8 cellular contexts compared by ENCODE assay signal in genomic region chr4:11428701-11429571, GRCh38. TPM values are rescaled to one million over a fixed set of nuclear protein-coding genes. Genes with fewer than 3 reads are reported as not detected.
DNase-seq lines count a peak whose midpoint lies in the region; ATAC-seq, FAIRE-seq and TF ChIP-seq lines count a peak whose summit lies in the region.

HS3ST1 (minus strand) TSS chr4:11428894; CDS start chr4:11400005, 28,889 bp downstream.

- peak within 1 kb of the TSS; percentile 12; the same call in 1 of the 2 replicates for H3K4me2 ChIP-seq in HepG2 (ENCODE audit: low read depth, low read length)

- no peak within 1 kb of the TSS for H3K27ac ChIP-seq in HepG2 (ENCODE audit: extremely low read length, insufficient read depth, low read length)

- TF ChIP-seq POLR2A in HepG2 (IDR thresholded peaks at IDR 0.05; ENCODE audit: insufficient read depth in 1 of 2, low read depth in 2 of 2, low read length in 2 of 2) = no peak

- ATAC-seq in GM21737 (IDR thresholded peaks at IDR 0.05; ENCODE audit: unreplicated experiment) (peak; percentile 75), HepG2 (peak; percentile 94)

- peak; percentile 81 for DNase-seq in GDM1 (lab: John Stamatoyannopoulos, UW)
- DNase-seq in Kasumi-1 (lab: John Stamatoyannopoulos, UW) = peak; percentile 96
- DNase-seq in T-helper 2 cell treated with Interferon-gamma antibody and Interleukin-4, amounts not matched to agents 5 μg/mL and 100 μg/mL, for 36 hours (ENCODE audit: low spot score) = peak; percentile 52
- DNase-seq in HepG2 (ENCODE audit: low spot score) = no peak
- peak; percentile 12 to 25 for DNase-seq in stimulated activated CD4-positive, alpha-beta T cell treated with anti-CD3 and anti-CD28 coated beads, Interleukin-15, amount 100 ng/mL, for 48 hours (ENCODE audit: low read depth in 2 of 2)
- DNase-seq in inferior parietal cortex (ENCODE audit: extremely low spot score) = no peak

- peaks cover 0 to 1% of the 10 kb centered on the region in 2 experiments; a peak in 1 of 5 replicates for H3K27me3 ChIP-seq in HepG2 (ENCODE audit: control insufficient read depth in 1 of 2, insufficient read depth in 2 of 2, low read length in 2 of 2)

- no peaks in the 10 kb centered on the region for H3K36me3 Mint-ChIP-seq in T-helper 2 cell treated with Interferon-gamma antibody and Interleukin-4, amounts not matched to agents 5 μg/mL and 100 μg/mL, for 36 hours (ENCODE audit: low read depth)
- H3K36me3 Mint-ChIP-seq in dendritic cell treated with granulocyte-macrophage colony-stimulating factor and Interleukin-4, amounts not matched to agents 40 ng/mL and 50 ng/mL, for 4 days (ENCODE audit: low read depth) = peaks cover 12% of the 10 kb centered on the region

- intact Hi-C loops in dendritic cell treated with granulocyte-macrophage colony-stimulating factor and Interleukin-4, amounts not matched to agents 40 ng/mL and 50 ng/mL, for 4 days (cut with micrococcal nuclease) = loop anchor here (10.0 kb wide), 1 partner anchor 874 kb away; no protein-coding TSS in a partner anchor
- intact Hi-C loops in HepG2 (cut with micrococcal nuclease; ENCODE audit: unreplicated experiment) = no loop called here

- H3K4me1 Mint-ChIP-seq in T-helper 2 cell treated with Interferon-gamma antibody and Interleukin-4, amounts not matched to agents 5 μg/mL and 100 μg/mL, for 36 hours (ENCODE audit: low read depth) = peaks cover 8% of the 10 kb centered on the region
- peaks cover 23% of the 10 kb centered on the region for H3K4me1 Mint-ChIP-seq in dendritic cell treated with granulocyte-macrophage colony-stimulating factor and Interleukin-4, amounts not matched to agents 40 ng/mL and 50 ng/mL, for 4 days (ENCODE audit: low read depth)

- in situ Hi-C loops in HepG2 (cut with HindIII; ENCODE audit: extremely low pct_ligation_motif_present, low pct_unique_long_range_greater_than_20kb) = no loop called here

- no peak within 1 kb of the TSS for H2AFZ ChIP-seq in HepG2 (ENCODE audit: low read length)

- TF ChIP-seq CTCF in HepG2 (CRISPR knock-in tag; IDR thresholded peaks at IDR 0.05) = peak; percentile 54

- WGBS in HepG2 (ENCODE audit: low lambda C conversion rate) = 53% methylated on average over 38 of the region's 75 CpGs

- TF ChIP-seq EP300 in HepG2 (IDR thresholded peaks at IDR 0.05; ENCODE audit: low read depth in 2 of 2, low read length in 2 of 2) (no peak), HepG2 (CRISPR knock-in tag; IDR thresholded peaks at IDR 0.05; ENCODE audit: borderline replicate concordance) (no peak)

- H3K9ac ChIP-seq in HepG2 (ENCODE audit: insufficient read depth, low read depth, low read length) = no peak within 1 kb of the TSS

- TF ChIP-seq RAD21 in HepG2 (CRISPR knock-in tag; IDR thresholded peaks at IDR 0.05) = 0 out of 2 replicates have a peak, but pooled peaks have one; percentile 27

- H3K4me3 ChIP-seq in HepG2 (replicated peaks in 1 of 3; ENCODE audit: insufficient read depth in 1 of 3, low read depth in 2 of 3, low read length in 3 of 3) = peak within 1 kb of the TSS in 1 of 3 experiments; percentile 16; a peak in 1 of 6 replicates

- BruUV-seq in HepG2 (replicated peaks; lab: Mats Ljungman, UMichigan) = no TSS peak

- H3K79me2 ChIP-seq in HepG2 (ENCODE audit: insufficient read depth, low read length) = no peaks in the 10 kb centered on the region

- no peaks in the 10 kb centered on the region for H3K9me3 ChIP-seq in HepG2 (ENCODE audit: low read length)

- CTCF ChIA-PET in HepG2 (lab: Yijun Ruan, JAX; ENCODE audit: low intra/inter-chr PET ratio, low total read pairs) = no interaction called here

- no peaks in the 10 kb centered on the region for H3K9me3 Mint-ChIP-seq in T-helper 2 cell treated with Interferon-gamma antibody and Interleukin-4, amounts not matched to agents 5 μg/mL and 100 μg/mL, for 36 hours
- H3K9me3 Mint-ChIP-seq in dendritic cell treated with granulocyte-macrophage colony-stimulating factor and Interleukin-4, amounts not matched to agents 40 ng/mL and 50 ng/mL, for 4 days = no peaks in the 10 kb centered on the region

- H3K4me3 Mint-ChIP-seq in T-helper 2 cell treated with Interferon-gamma antibody and Interleukin-4, amounts not matched to agents 5 μg/mL and 100 μg/mL, for 36 hours = peak within 1 kb of the TSS; percentile 67
- peak within 1 kb of the TSS; percentile 76 for H3K4me3 Mint-ChIP-seq in dendritic cell treated with granulocyte-macrophage colony-stimulating factor and Interleukin-4, amounts not matched to agents 40 ng/mL and 50 ng/mL, for 4 days

- H4K20me1 ChIP-seq in HepG2 (ENCODE audit: insufficient read depth, low read length) = no peaks in the 10 kb centered on the region

- no peaks in the 10 kb centered on the region for H3K4me1 ChIP-seq in HepG2 (ENCODE audit: insufficient read depth, low read length)

- no peak within 1 kb of the TSS for H3K27ac Mint-ChIP-seq in T-helper 2 cell treated with Interferon-gamma antibody and Interleukin-4, amounts not matched to agents 5 μg/mL and 100 μg/mL, for 36 hours
- H3K27ac Mint-ChIP-seq in dendritic cell treated with granulocyte-macrophage colony-stimulating factor and Interleukin-4, amounts not matched to agents 40 ng/mL and 50 ng/mL, for 4 days = peak within 1 kb of the TSS; percentile 85

- no peaks in the 10 kb centered on the region for H3K36me3 ChIP-seq in HepG2 (replicated peaks in 1 of 2; ENCODE audit: control insufficient read depth in 1 of 2, insufficient read depth in 2 of 2, low read length in 2 of 2)

- peaks cover 70% of the 10 kb centered on the region for H3K27me3 Mint-ChIP-seq in T-helper 2 cell treated with Interferon-gamma antibody and Interleukin-4, amounts not matched to agents 5 μg/mL and 100 μg/mL, for 36 hours (ENCODE audit: low read depth)
- H3K27me3 Mint-ChIP-seq in dendritic cell treated with granulocyte-macrophage colony-stimulating factor and Interleukin-4, amounts not matched to agents 40 ng/mL and 50 ng/mL, for 4 days = peaks cover 55% of the 10 kb centered on the region

- no peak for FAIRE-seq in HepG2 (lab: Jason Lieb, UNC)

- POLR2A ChIA-PET in HepG2 (lab: Yijun Ruan, JAX) = no interaction called here

TF ChIP-seq in HepG2, 621 proteins besides CTCF, POLR2A, EP300 and RAD21 (continues in another document):
- TF ChIP-seq ZNF777 (CRISPR knock-in tag; IDR thresholded peaks at IDR 0.05) = peak; percentile 46; the same call in 1 of the 2 replicates
- no peak for TF ChIP-seq KDM3A (CRISPR knock-in tag; IDR thresholded peaks at IDR 0.05; ENCODE audit: low read depth)
- TF ChIP-seq ATF7 (IDR thresholded peaks at IDR 0.05) = no peak
- no peak for TF ChIP-seq ATF7 (CRISPR knock-in tag; IDR thresholded peaks at IDR 0.05)
- no peak for TF ChIP-seq ZSCAN31 (CRISPR knock-in tag; IDR thresholded peaks at IDR 0.05; ENCODE audit: low read depth)
- no peak for TF ChIP-seq ZNF572 (CRISPR knock-in tag; IDR thresholded peaks at IDR 0.05)
- TF ChIP-seq ZNF354B (CRISPR knock-in tag; IDR thresholded peaks at IDR 0.05) = no peak
- no peak for TF ChIP-seq PRMT3 (CRISPR knock-in tag; IDR thresholded peaks at IDR 0.05; ENCODE audit: borderline replicate concordance, low read depth)
- TF ChIP-seq ZNF792 (CRISPR knock-in tag; IDR thresholded peaks at IDR 0.05) = no peak
- no peak for TF ChIP-seq BHLHE40 (IDR thresholded peaks at IDR 0.05; ENCODE audit: low read length)
- TF ChIP-seq PAWR (CRISPR knock-in tag; IDR thresholded peaks at IDR 0.05; ENCODE audit: borderline replicate concordance) = no peak
- TF ChIP-seq BCLAF1 (IDR thresholded peaks at IDR 0.05) = no peak
- no peak for TF ChIP-seq ZKSCAN5 (CRISPR knock-in tag; IDR thresholded peaks at IDR 0.05)

RNA-seq across cellular contexts. Expression of gene HS3ST1, which starts in this region (rescaled TPM):
- not detected in 2 replicates for total RNA-seq in HepG2 (2016; rRNA removed; fragmentation: Illumina TruSeq; extraction: Trizol)
- total RNA-seq in HepG2 (2016; cell fraction: cytosol; rRNA removed; fragmentation: Illumina TruSeq; extraction: Trizol; ENCODE audit: low read depth) = not detected in 2 replicates
- not detected in 2 replicates for total RNA-seq in HepG2 (2016; cell fraction: insoluble cytoplasmic fraction; rRNA removed; fragmentation: Illumina TruSeq; extraction: Trizol)
- total RNA-seq in HepG2 (2016; cell fraction: membrane; rRNA removed; fragmentation: Illumina TruSeq; extraction: Trizol) = not detected in 2 replicates
- total RNA-seq in HepG2 (2016; cell fraction: nucleus; rRNA removed; fragmentation: Illumina TruSeq; extraction: Trizol) = not detected in 2 replicates
- not detected in 2 replicates for polyA plus RNA-seq in HepG2 (2011; rRNA removed)
- not detected in 2 replicates for polyA plus RNA-seq in HepG2 (2011; cell fraction: cytosol; rRNA removed)
- not detected in 2 replicates for polyA plus RNA-seq in HepG2 (2011; cell fraction: nucleus; rRNA removed)
- not detected in 2 replicates for polyA plus RNA-seq in HepG2 (2012)
- not detected in 2 replicates for polyA plus RNA-seq in HepG2 (2016; cell fraction: cytosol; fragmentation: Illumina TruSeq; extraction: Trizol; ENCODE audit: low read depth)
- not detected in 2 replicates for polyA plus RNA-seq in HepG2 (2016; cell fraction: insoluble cytoplasmic fraction; fragmentation: Illumina TruSeq; extraction: Trizol; ENCODE audit: low read depth)
- not detected in 2 replicates for polyA plus RNA-seq in HepG2 (2016; cell fraction: membrane; fragmentation: Illumina TruSeq; extraction: Trizol; ENCODE audit: low read depth)
- not detected in 2 replicates for polyA plus RNA-seq in HepG2 (2016; cell fraction: nucleus; fragmentation: Illumina TruSeq; extraction: Trizol; ENCODE audit: insufficient read depth, low read depth)
- polyA minus RNA-seq in HepG2 (2011; rRNA and poly(A)+ RNA removed; ENCODE audit: low replicate concordance) = 0.26 TPM in 1 of 2 replicates, not detected in the other
- not detected in 2 replicates for polyA minus RNA-seq in HepG2 (2011; cell fraction: cytosol; rRNA and poly(A)+ RNA removed)
- not detected in 2 replicates for polyA minus RNA-seq in HepG2 (2011; cell fraction: nucleus; rRNA and poly(A)+ RNA removed)

Comparison
In these comparisons a context has a peak if more than half of its experiments do, and no peak if none do; other contexts are left out.
1. Peak in ATAC-seq and H3K4me2 ChIP-seq in HepG2; RNA of the gene not detected or under 1 TPM.
2. DNase-seq: peak in GDM1 (single experiment), Kasumi-1 (2 of 2), T-helper 2 cell treated with Interferon-gamma antibody and Interleukin-4, amounts not matched to agents 5 μg/mL and 100 μg/mL, for 36 hours (single experiment) and stimulated activated CD4-positive, alpha-beta T cell treated with anti-CD3 and anti-CD28 coated beads, Interleukin-15, amount 100 ng/mL, for 48 hours (2 of 2); none in HepG2 (single experiment) and inferior parietal cortex (single experiment).